Comparison of ENCODE assay signal across 1 cellular context in genomic region chr12:124024263-124024678, GRCh38.
TF ChIP-seq lines count a peak whose summit lies in the region.

No MANE protein-coding gene starts in this region.

TF ChIP-seq in HepG2, 621 proteins besides CTCF, POLR2A, EP300 and RAD21:
- no peak for TF ChIP-seq ZNF33B (CRISPR knock-in tag; IDR thresholded peaks at IDR 0.05)
- TF ChIP-seq AKNA (CRISPR knock-in tag; IDR thresholded peaks at IDR 0.05; ENCODE audit: borderline replicate concordance): no peak
TF ChIP-seq in HepG2: peak in this region for 0.
